ENCODE assay signal across 31 cellular contexts in genomic region chr18:12008842-12009580, GRCh38. TPM values are rescaled to one million over a fixed set of nuclear protein-coding genes. Genes with fewer than 3 reads are reported as not detected.
DNase-seq lines count a peak whose midpoint lies in the region; ATAC-seq, FAIRE-seq and TF ChIP-seq lines count a peak whose summit lies in the region.
"Had no signal": no experiment of that assay in that cellular context is flagged by ENCODE, and none has a peak within 500 bp of the region (broad histone marks: within the 10 kb centered on the region; RNA-seq: fewer than 3 reads in every experiment).

No MANE protein-coding gene starts in this region.

- H3K4me1 ChIP-seq in Caco-2 (peaks cover 10% of the 10 kb centered on the region), pancreas (peaks cover 70 to 79% (median 76%) of the 10 kb centered on the region in 3 donors)

- H3K4me3 ChIP-seq in Caco-2 (ENCODE audit: low read depth, low read length) (no peak overlapping the region), pancreas (peak overlapping the region in 1 of 4 donors; percentile 1)
- H3K4me3 ChIP-seq: adrenal gland, left lung, PC-9, upper lobe of right lung had no signal

- peak overlapping the region; percentile 75 to 92 (median 84) for H3K27ac ChIP-seq in pancreas
- H3K27ac ChIP-seq: adrenal gland, left lung, PC-9, upper lobe of right lung had no signal

- BruUV-seq in Caco-2 (replicated peaks; lab: Mats Ljungman, UMichigan) = no TSS peak

- H3K27ac Mint-ChIP-seq in Caco-2 (ENCODE audit: unreplicated experiment) (peak overlapping the region; percentile 55), chondrocyte (ENCODE audit: unreplicated experiment) (no peak overlapping the region)
- H3K27ac Mint-ChIP-seq: activated CD4-positive, alpha-beta memory T cell treated with anti-CD3 and anti-CD28 coated beads, Interleukin-2, amount 10 ng/mL, durations not matched to agents 7 days and 5 days; activated naive CD4-positive, alpha-beta T cell treated with anti-CD3 and anti-CD28 coated beads, Interleukin-2, amount 10 ng/mL, durations not matched to agents 7 days and 5 days; activated T-helper 1 cell treated with anti-CD3 and anti-CD28 coated beads, Interleukin-12 subunit alpha, Interleukin-12 subunit beta, Interleukin-2, Interleukin-4 antibody, amounts not matched to agents 30 ng/mL and 10 ng/mL and 1 ng/mL, durations not matched to agents 14 hours and 24 hours and 36 hours; immature natural killer cell; naive thymus-derived CD4-positive, alpha-beta T cell; stimulated activated effector memory CD8-positive, alpha-beta T cell treated with anti-CD3 and anti-CD28 coated beads, Interleukin-12 subunit alpha, Interleukin-12 subunit beta, amount 100 ng/mL, for 72 hours; T-helper 17 cell had no signal

- H3K36me3 ChIP-seq in Caco-2 (ENCODE audit: control insufficient read depth, insufficient read depth, low read length) (no peaks in the 10 kb centered on the region; the same call in 1 of the 2 replicates), pancreas (peaks cover 0 to 15% (median 0%) of the 10 kb centered on the region in 3 donors)
- H3K36me3 ChIP-seq: adrenal gland had no signal

- WGBS in pancreas, 2 donors = 24 to 33% methylated on average over 6 of the region's 6 CpGs

- POLR2A ChIA-PET in Caco-2 (lab: Charles Lee) = no interaction called here

- no peak for FAIRE-seq in pancreas (lab: Jason Lieb, UNC)
- FAIRE-seq: A204.1 had no signal

- peak; percentile 56 for ATAC-seq in left colon
- ATAC-seq in pancreas = peak; percentile 48 to 64 (median 56)
- ATAC-seq in GM21360 (IDR thresholded peaks at IDR 0.05; ENCODE audit: unreplicated experiment) = no peak
- ATAC-seq in GM19455 (IDR thresholded peaks at IDR 0.05; ENCODE audit: unreplicated experiment) = no peak
- ATAC-seq in GM18520 (IDR thresholded peaks at IDR 0.05; ENCODE audit: unreplicated experiment) = no peak
- ATAC-seq: left lung; naive thymus-derived CD4-positive, alpha-beta T cell; stimulated activated effector memory CD8-positive, alpha-beta T cell treated with anti-CD3 and anti-CD28 coated beads, Interleukin-12 subunit alpha, Interleukin-12 subunit beta, amount 100 ng/mL, for 72 hours; T-helper 17 cell; upper lobe of right lung had no signal

- H3K27me3 Mint-ChIP-seq in Caco-2 (ENCODE audit: insufficient read depth, unreplicated experiment) (no peaks in the 10 kb centered on the region), chondrocyte (ENCODE audit: low read depth) (no peaks in the 10 kb centered on the region)
- H3K27me3 Mint-ChIP-seq: activated CD4-positive, alpha-beta memory T cell treated with anti-CD3 and anti-CD28 coated beads, Interleukin-2, amount 10 ng/mL, durations not matched to agents 7 days and 5 days; activated naive CD4-positive, alpha-beta T cell treated with anti-CD3 and anti-CD28 coated beads, Interleukin-2, amount 10 ng/mL, durations not matched to agents 7 days and 5 days; naive thymus-derived CD4-positive, alpha-beta T cell; T-helper 17 cell had no signal

- CTCF ChIA-PET in Caco-2 (lab: Charles Lee) = no interaction called here

- H3K4me3 Mint-ChIP-seq in Caco-2 (ENCODE audit: unreplicated experiment) (no peak overlapping the region), chondrocyte (ENCODE audit: unreplicated experiment) (no peak overlapping the region)
- H3K4me3 Mint-ChIP-seq: activated CD4-positive, alpha-beta memory T cell treated with anti-CD3 and anti-CD28 coated beads, Interleukin-2, amount 10 ng/mL, durations not matched to agents 7 days and 5 days; activated naive CD4-positive, alpha-beta T cell treated with anti-CD3 and anti-CD28 coated beads, Interleukin-2, amount 10 ng/mL, durations not matched to agents 7 days and 5 days; activated T-helper 1 cell treated with anti-CD3 and anti-CD28 coated beads, Interleukin-12 subunit alpha, Interleukin-12 subunit beta, Interleukin-2, Interleukin-4 antibody, amounts not matched to agents 30 ng/mL and 10 ng/mL and 1 ng/mL, durations not matched to agents 14 hours and 24 hours and 36 hours; CD14-positive monocyte; immature natural killer cell; naive thymus-derived CD4-positive, alpha-beta T cell; stimulated activated effector memory CD8-positive, alpha-beta T cell treated with anti-CD3 and anti-CD28 coated beads, Interleukin-12 subunit alpha, Interleukin-12 subunit beta, amount 100 ng/mL, for 72 hours; T-helper 17 cell had no signal

- TF ChIP-seq CTCF in Caco-2 (IDR thresholded peaks at IDR 0.05; ENCODE audit: insufficient read depth in 1 of 2, low read depth in 1 of 2, low read length in 1 of 2, severe bottlenecking in 1 of 2, unreplicated experiment in 1 of 2) (no peak), chondrocyte (IDR thresholded peaks at IDR 0.05) (no peak), pancreas (IDR thresholded peaks at IDR 0.05) (no peak)

- intact Hi-C loops in Caco-2 (cut with micrococcal nuclease; ENCODE audit: unreplicated experiment) (no loop called here), left colon (cut with DNase I, micrococcal nuclease) (no loop called here), pancreas (cut with DNase I) (no loop called here)

- no peaks in the 10 kb centered on the region for H3K27me3 ChIP-seq in Caco-2 (replicated peaks; ENCODE audit: control insufficient read depth, insufficient read depth, low read length)
- no peaks in the 10 kb centered on the region for H3K27me3 ChIP-seq in pancreas
- H3K27me3 ChIP-seq: adrenal gland, left lung, upper lobe of right lung had no signal

- H3K9me3 ChIP-seq in Caco-2 = no peaks in the 10 kb centered on the region
- no peaks in the 10 kb centered on the region for H3K9me3 ChIP-seq in pancreas
- H3K9me3 ChIP-seq: adrenal gland, left lung, upper lobe of right lung had no signal

- no peak for DNase-seq in Caco-2
- peak; percentile 62 for DNase-seq in chondrocyte (ENCODE audit: low spot score)
- DNase-seq in left colon = peak; percentile 49 to 71
- peak; percentile 79 to 93 (median 87) for DNase-seq in pancreas
- no peak for DNase-seq in D341Med (ENCODE audit: low spot score)
- DNase-seq: activated CD4-positive, alpha-beta memory T cell treated with anti-CD3 and anti-CD28 coated beads, Interleukin-2, amount 10 ng/mL, durations not matched to agents 7 days and 5 days; activated CD8-positive, alpha-beta memory T cell treated with anti-CD3 and anti-CD28 coated beads, Interleukin-2, amount 50 U/mL, for 4 hours; activated naive CD4-positive, alpha-beta T cell treated with anti-CD3 and anti-CD28 coated beads, Interleukin-2, amount 10 ng/mL, durations not matched to agents 7 days and 5 days; Calu3; H7; immature natural killer cell; left lung; mesendoderm; naive thymus-derived CD4-positive, alpha-beta T cell; NCI-H1436; NCI-H2081 treated with DMSO at 0.1 percent for 48 hours; NCI-H226; NCI-H69; nucleus accumbens; PC-9; SHP77; T-helper 17 cell; upper lobe of right lung had no signal

- no peaks in the 10 kb centered on the region for H3K9me3 Mint-ChIP-seq in Caco-2 (ENCODE audit: unreplicated experiment)
- no peaks in the 10 kb centered on the region for H3K9me3 Mint-ChIP-seq in chondrocyte (ENCODE audit: low read depth)
- H3K9me3 Mint-ChIP-seq: activated CD4-positive, alpha-beta memory T cell treated with anti-CD3 and anti-CD28 coated beads, Interleukin-2, amount 10 ng/mL, durations not matched to agents 7 days and 5 days; activated naive CD4-positive, alpha-beta T cell treated with anti-CD3 and anti-CD28 coated beads, Interleukin-2, amount 10 ng/mL, durations not matched to agents 7 days and 5 days; activated T-helper 1 cell treated with anti-CD3 and anti-CD28 coated beads, Interleukin-12 subunit alpha, Interleukin-12 subunit beta, Interleukin-2, Interleukin-4 antibody, amounts not matched to agents 30 ng/mL and 10 ng/mL and 1 ng/mL, durations not matched to agents 14 hours and 24 hours and 36 hours; CD14-positive monocyte; immature natural killer cell; stimulated activated effector memory CD8-positive, alpha-beta T cell treated with anti-CD3 and anti-CD28 coated beads, Interleukin-12 subunit alpha, Interleukin-12 subunit beta, amount 100 ng/mL, for 72 hours had no signal

- H3K4me1 Mint-ChIP-seq in Caco-2 (ENCODE audit: low read depth, unreplicated experiment) (peaks cover 13% of the 10 kb centered on the region), chondrocyte (ENCODE audit: low read depth) (peaks cover 25% of the 10 kb centered on the region)
- H3K4me1 Mint-ChIP-seq: activated naive CD4-positive, alpha-beta T cell treated with anti-CD3 and anti-CD28 coated beads, Interleukin-2, amount 10 ng/mL, durations not matched to agents 7 days and 5 days; CD14-positive monocyte; immature natural killer cell; stimulated activated effector memory CD8-positive, alpha-beta T cell treated with anti-CD3 and anti-CD28 coated beads, Interleukin-12 subunit alpha, Interleukin-12 subunit beta, amount 100 ng/mL, for 72 hours; T-helper 17 cell had no signal

- peaks cover 28% of the 10 kb centered on the region for H3K36me3 Mint-ChIP-seq in Caco-2 (ENCODE audit: insufficient read depth, unreplicated experiment)
- no peaks in the 10 kb centered on the region for H3K36me3 Mint-ChIP-seq in chondrocyte (ENCODE audit: low read depth)
- H3K36me3 Mint-ChIP-seq: activated naive CD4-positive, alpha-beta T cell treated with anti-CD3 and anti-CD28 coated beads, Interleukin-2, amount 10 ng/mL, durations not matched to agents 7 days and 5 days; immature natural killer cell; stimulated activated effector memory CD8-positive, alpha-beta T cell treated with anti-CD3 and anti-CD28 coated beads, Interleukin-12 subunit alpha, Interleukin-12 subunit beta, amount 100 ng/mL, for 72 hours had no signal

RNA-seq across cellular contexts. Expression of gene IMPA2, which starts 27.7 kb away (rescaled TPM):
- total RNA-seq in Caco-2 (2022) (66.1 and 79.9 TPM in 2 replicates), chondrocyte (10.8 to 25.1 TPM (median 10.9 TPM) in 3 replicates), left colon (100 to 1,000 TPM; 114 to 135 TPM), pancreas (100 to 1,000 TPM; 140 to 286 (median 208) TPM)
- polyA plus RNA-seq in pancreas = 100 to 1,000 TPM in 1 of 2 donors, 10 to 100 TPM in 1; 93.5 to 130 TPM

Comparison
In these comparisons a context has a peak if more than half of its experiments do, and no peak if none do; other contexts are left out.
1. DNase-seq: peak in chondrocyte (single experiment), left colon (2 of 2) and pancreas (6 of 6); none in Caco-2 (0 of 2) and D341Med (single experiment).
2. ATAC-seq: peak in left colon (single experiment) and pancreas (4 of 4); none in GM21360 (single experiment), GM19455 (single experiment) and GM18520 (single experiment).